1 cellular context compared by ENCODE assay signal in the genomic region with DNA sequence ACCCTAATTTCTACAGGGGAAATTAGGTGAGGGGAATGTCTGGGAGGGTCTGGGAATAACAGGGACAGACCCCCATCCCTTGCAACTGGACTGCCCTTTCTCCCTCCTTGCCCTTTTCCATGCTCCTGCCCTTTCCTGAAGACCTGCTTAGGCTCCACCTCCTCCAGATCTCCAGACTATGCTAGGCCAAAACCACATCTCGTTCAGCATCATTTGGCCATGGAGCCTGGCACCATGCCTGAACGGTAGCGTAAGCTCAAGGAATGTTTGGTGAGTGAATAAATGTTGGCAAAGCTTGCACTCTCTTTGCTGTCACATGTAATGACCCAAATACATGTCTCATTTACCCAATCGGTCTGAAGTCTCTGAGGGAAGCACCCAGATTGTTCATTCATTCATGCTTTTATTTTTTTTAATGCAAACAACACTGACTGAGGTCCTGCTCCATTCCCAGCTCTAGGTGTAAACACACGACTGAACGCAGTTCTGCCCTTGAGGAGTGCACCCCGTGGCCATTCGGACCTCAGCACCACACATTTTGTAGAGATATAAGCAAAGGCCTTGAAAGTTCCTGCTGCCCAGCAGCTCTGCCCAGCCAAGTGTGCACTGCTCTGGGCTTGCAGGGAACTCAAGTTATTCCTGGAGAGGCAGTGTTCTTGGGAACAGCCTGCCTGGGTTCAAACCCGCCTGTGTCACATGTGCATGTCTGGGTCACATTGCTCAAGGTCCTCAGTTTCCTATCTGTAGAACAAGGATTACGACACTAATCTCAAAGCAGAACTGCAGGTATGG.
TF ChIP-seq lines count a peak whose summit lies in the region.

No MANE protein-coding gene starts in this region.

TF ChIP-seq in IMR-90, 13 proteins besides CTCF, POLR2A, EP300 and RAD21:
- TF ChIP-seq BHLHE40 (IDR thresholded peaks at IDR 0.05; ENCODE audit: low read depth, low read length) (no peak), RCOR1 (IDR thresholded peaks at IDR 0.05; ENCODE audit: insufficient replicate concordance, low read length) (no peak), RFX5 (IDR thresholded peaks at IDR 0.05; ENCODE audit: low read depth, low read length) (no peak)
